Comparison of ENCODE assay signal across 20 cellular contexts in genomic region chr4:122875949-122876348, GRCh38. TPM values are rescaled to one million over a fixed set of nuclear protein-coding genes. Genes with fewer than 3 reads are reported as not detected.
DNase-seq lines count a peak whose midpoint lies in the region; ATAC-seq, FAIRE-seq and TF ChIP-seq lines count a peak whose summit lies in the region.
"Had no signal": no experiment of that assay in that cellular context is flagged by ENCODE, and none has a peak within 500 bp of the region (broad histone marks: within the 10 kb centered on the region; RNA-seq: fewer than 3 reads in every experiment).

No MANE protein-coding gene starts in this region.

- TF ChIP-seq RAD21 in SK-N-SH (IDR thresholded peaks at IDR 0.05; ENCODE audit: low read length): no peak
- TF ChIP-seq RAD21 in K562 (CRISPR knock-in tag; conservative IDR thresholded peaks at IDR 0.05 in 1 of 2, IDR thresholded peaks at IDR 0.05 in 1 of 2): no peak

- FAIRE-seq in K562 (lab: Jason Lieb, UNC): no peak
- FAIRE-seq: GM12891, GM19239, HepG2, RCC 7860 had no signal

- TF ChIP-seq EP300 in SK-N-SH (IDR thresholded peaks at IDR 0.05; ENCODE audit: borderline replicate concordance in 1 of 2, low read depth in 1 of 2, low read length in 1 of 2) (no peak), K562 (IDR thresholded peaks at IDR 0.05; ENCODE audit: low read length) (no peak), suprapubic skin (IDR thresholded peaks at IDR 0.05) (no peak)

- BruUV-seq in K562 (replicated peaks; lab: Mats Ljungman, UMichigan): no TSS peak

- CTCF ChIA-PET in SK-N-SH (lab: Yijun Ruan, JAX): no interaction called here
- CTCF ChIA-PET in K562 (lab: Yijun Ruan, JAX; ENCODE audit: low intra/inter-chr PET ratio): no interaction called here

- no peak overlapping the region for H2AFZ ChIP-seq in SK-N-SH (ENCODE audit: low read depth)
- H2AFZ ChIP-seq in K562 (ENCODE audit: low read depth, low read length): no peak overlapping the region

- no peak overlapping the region; the same call in 1 of the 2 replicates for H3K4me2 ChIP-seq in SK-N-SH
- H3K4me2 ChIP-seq in K562 (ENCODE audit: insufficient read depth, low read length): no peak overlapping the region
- H3K4me2 ChIP-seq: BLaER1 had no signal

- H3K9me3 ChIP-seq in SK-N-SH (no peaks in the 10 kb centered on the region), K562 (replicated peaks; ENCODE audit: control insufficient read depth, insufficient read depth, low read depth, low read length) (0 out of 2 replicates have a peak, but pooled peaks cover 1% of the 10 kb centered on the region), subcutaneous abdominal adipose tissue (ENCODE audit: control insufficient read depth in 5 of 5, low read length in 5 of 5) (no peaks in the 10 kb centered on the region), suprapubic skin (no peaks in the 10 kb centered on the region)

- peaks cover 31 to 43% of the 10 kb centered on the region in 2 experiments for H3K36me3 ChIP-seq in SK-N-SH (replicated peaks in 1 of 2; ENCODE audit: control insufficient read depth in 1 of 2, insufficient read depth in 2 of 2, low read length in 1 of 2)
- H3K36me3 ChIP-seq in K562 (ENCODE audit: control insufficient read depth, insufficient read depth, low read length): peaks cover 33% of the 10 kb centered on the region
- H3K36me3 ChIP-seq in subcutaneous abdominal adipose tissue (ENCODE audit: control insufficient read depth in 5 of 5, insufficient read depth in 5 of 5, low read length in 5 of 5): peaks cover 0 to 18% (median 4%) of the 10 kb centered on the region in 5 donors
- H3K36me3 ChIP-seq in suprapubic skin: no peaks in the 10 kb centered on the region
- H3K36me3 ChIP-seq: BLaER1 had no signal

- H3K4me1 ChIP-seq in SK-N-SH (ENCODE audit: control insufficient read depth in 1 of 2, insufficient read depth in 2 of 2, low read depth in 1 of 2, low read length in 1 of 2) (peaks cover 0 to 28% of the 10 kb centered on the region in 2 experiments; a peak in 2 of 4 replicates), K562 (replicated peaks in 1 of 2; ENCODE audit: control insufficient read depth in 2 of 2, insufficient read depth in 2 of 2, low read length in 2 of 2) (no peaks in the 10 kb centered on the region; a peak in 2 of 5 replicates), subcutaneous abdominal adipose tissue (ENCODE audit: control insufficient read depth in 5 of 5, insufficient read depth in 5 of 5, low read length in 5 of 5) (peaks cover 0 to 20% (median 10%) of the 10 kb centered on the region in 5 donors), suprapubic skin (no peaks in the 10 kb centered on the region)
- H3K4me1 ChIP-seq: BLaER1 had no signal

- intact Hi-C loops in K562 (cut with micrococcal nuclease): no loop called here

- no peaks in the 10 kb centered on the region for H3K27me3 ChIP-seq in SK-N-SH (ENCODE audit: insufficient read depth)
- H3K27me3 ChIP-seq in K562 (ENCODE audit: control insufficient read depth in 2 of 2, insufficient read depth in 2 of 2, low read length in 2 of 2): no peaks in the 10 kb centered on the region
- H3K27me3 ChIP-seq in subcutaneous abdominal adipose tissue (ENCODE audit: control insufficient read depth in 5 of 5, insufficient read depth in 4 of 5, low read length in 5 of 5): no peaks in the 10 kb centered on the region
- no peaks in the 10 kb centered on the region for H3K27me3 ChIP-seq in suprapubic skin
- H3K27me3 ChIP-seq: BLaER1 had no signal

- H3F3A ChIP-seq in SK-N-SH (replicated peaks; ENCODE audit: insufficient read depth): peaks cover 39% of the 10 kb centered on the region

- no peak for DNase-seq in SK-N-SH
- DNase-seq in NCI-H82 treated with DMSO at 0.1 percent for 48 hours (lab: John Stamatoyannopoulos, UW; ENCODE audit: unreplicated experiment): peak; percentile 73
- no peak for DNase-seq in K562 (ENCODE audit: extremely low read depth in 1 of 4, low spot score in 3 of 4)
- no peak for DNase-seq in hypothalamus (lab: John Stamatoyannopoulos, UW)
- DNase-seq in suprapubic skin (ENCODE audit: low spot score in 2 of 2): no peak
- DNase-seq: 8988T; CD4-positive, alpha-beta memory T cell; DMS53; NCI-H2081 treated with DMSO at 0.1 percent for 48 hours; NCI-H510A; SHP77 had no signal

- no peak overlapping the region for H3K4me3 ChIP-seq in SK-N-SH (ENCODE audit: low read depth in 2 of 2, low read length in 1 of 2)
- H3K4me3 ChIP-seq in K562: no peak overlapping the region
- no peak overlapping the region for H3K4me3 ChIP-seq in subcutaneous abdominal adipose tissue (ENCODE audit: low read depth in 1 of 5, low read length in 5 of 5)
- no peak overlapping the region for H3K4me3 ChIP-seq in suprapubic skin
- H3K4me3 ChIP-seq: BLaER1 had no signal

- ATAC-seq in SK-N-SH treated with all-trans-retinoic acid at 6 μM for 48 hours (peak; percentile 23; the same call in 1 of the 3 replicates), K562 (peak; percentile 54; the same call in 1 of the 3 replicates), HG03469 (IDR thresholded peaks at IDR 0.05; ENCODE audit: unreplicated experiment) (no peak)
- ATAC-seq: HCT116, HepG2 had no signal

- POLR2A ChIA-PET in SK-N-SH (lab: Yijun Ruan, JAX): no interaction called here
- POLR2A ChIA-PET in K562 (lab: Yijun Ruan, JAX): interaction anchor here (0.6 to 0.7 kb wide), 2 partner anchors 29 to 432 kb away, joined by 3 to 5 read pairs; no protein-coding TSS in a partner anchor

- 0 out of 2 replicates have a peak, but pooled peaks cover 4% of the 10 kb centered on the region for H4K20me1 ChIP-seq in SK-N-SH (ENCODE audit: insufficient read depth)
- no peaks in the 10 kb centered on the region for H4K20me1 ChIP-seq in K562 (replicated peaks; ENCODE audit: control insufficient read depth, insufficient read depth, low read length)
- H4K20me1 ChIP-seq: BLaER1 had no signal

- H3K9me1 ChIP-seq in K562 (ENCODE audit: control insufficient read depth, insufficient read depth, low read length): no peaks in the 10 kb centered on the region

- peak overlapping the region in 1 of 2 experiments; percentile 38; a peak in 2 of 4 replicates for H3K27ac ChIP-seq in SK-N-SH (ENCODE audit: low read depth in 2 of 2, low read length in 1 of 2)
- no peak overlapping the region for H3K27ac ChIP-seq in K562 (ENCODE audit: extremely low read depth, low read depth, low read length)
- H3K27ac ChIP-seq in subcutaneous abdominal adipose tissue (ENCODE audit: low read depth, low read length): peak overlapping the region; percentile 18
- no peak overlapping the region for H3K27ac ChIP-seq in suprapubic skin
- H3K27ac ChIP-seq: BLaER1 had no signal

- in situ Hi-C loops in K562 (cut with MboI): no loop called here

- WGBS in SK-N-SH (ENCODE audit: low lambda C conversion rate): 89% methylated on average over 5 of the region's 5 CpGs
- WGBS in K562 (ENCODE audit: insufficient coverage, low coverage, missing lambda C conversion rate): 71% methylated on average over 5 of the region's 5 CpGs
- WGBS in suprapubic skin: 90% methylated on average over 5 of the region's 5 CpGs

- TF ChIP-seq CTCF in SK-N-SH (IDR thresholded peaks at IDR 0.05) (no peak), K562 (IDR thresholded peaks at IDR 0.05 in 2 of 3, conservative IDR thresholded peaks at IDR 0.05 in 1 of 3; ENCODE audit: insufficient read depth in 2 of 3, low read depth in 1 of 3, low read length in 3 of 3) (no peak), suprapubic skin (IDR thresholded peaks at IDR 0.05) (no peak)

- H3K9me2 ChIP-seq in SK-N-SH: no peaks in the 10 kb centered on the region

- TF ChIP-seq POLR2A in K562 (conservative IDR thresholded peaks at IDR 0.05): no peak
- no peak for TF ChIP-seq POLR2A in suprapubic skin (IDR thresholded peaks at IDR 0.05)

- H3K9ac ChIP-seq in SK-N-SH: no peak overlapping the region
- no peak overlapping the region for H3K9ac ChIP-seq in K562 (ENCODE audit: insufficient read depth in 1 of 2, low read depth in 2 of 2, low read length in 2 of 2)
- H3K9ac ChIP-seq in subcutaneous abdominal adipose tissue (ENCODE audit: low read length in 5 of 5): no peak overlapping the region
- H3K9ac ChIP-seq: BLaER1 had no signal

- peaks cover 94% of the 10 kb centered on the region for H3K79me2 ChIP-seq in SK-N-SH (ENCODE audit: insufficient read depth)
- H3K79me2 ChIP-seq in K562 (ENCODE audit: control insufficient read depth, insufficient read depth, low read length): peaks cover 11% of the 10 kb centered on the region; the same call in 2 of the 3 replicates

RNA-seq across cellular contexts. Expression of gene NUDT6, which starts 46.4 kb away (rescaled TPM):
- 10.1 and 10.5 TPM in 2 replicates for polyA plus RNA-seq in SK-N-SH (2012; rRNA removed)
- polyA plus RNA-seq in SK-N-SH (2012; cell fraction: cytosol; rRNA removed): 9.1 and 9.6 TPM in 2 replicates
- polyA plus RNA-seq in SK-N-SH (2012; cell fraction: nucleus; rRNA removed): 10.1 and 10.4 TPM in 2 replicates
- 8.0 and 16.1 TPM in 2 replicates for total RNA-seq in K562 (2011; cell fraction: chromatin; rRNA removed; ENCODE audit: low replicate concordance)
- 4.2 and 5.0 TPM in 2 replicates for total RNA-seq in K562 (2011; cell fraction: nucleolus; rRNA removed)
- total RNA-seq in K562 (2011; cell fraction: nucleoplasm; rRNA removed): 9.4 and 12.9 TPM in 2 replicates
- 7.8 and 13.1 TPM in 2 replicates for total RNA-seq in K562 (2014; rRNA removed)
- 12.5 and 13.3 TPM in 2 replicates for total RNA-seq in K562 (2014; rRNA removed; fragmentation: Illumina TruSeq; extraction: Trizol)
- total RNA-seq in K562 (2015; rRNA removed; fragmentation: Illumina TruSeq; extraction: Trizol): 14.7 and 16.4 TPM in 2 replicates
- total RNA-seq in K562 (2021): 9.4 and 9.5 TPM in 2 replicates
- polyA plus RNA-seq in K562 (2011; rRNA removed): 11.1 and 13.7 TPM in 2 replicates
- polyA plus RNA-seq in K562 (2011; cell fraction: cytosol; rRNA removed): 6.8 and 8.6 TPM in 2 replicates
- 8.0 and 11.9 TPM in 2 replicates for polyA plus RNA-seq in K562 (2011; cell fraction: nucleus; rRNA removed)
- polyA plus RNA-seq in K562 (2012): 12.2 and 12.6 TPM in 2 replicates
- 7.8 and 11.0 TPM in 2 replicates for polyA plus RNA-seq in K562 (2014; fragmentation: Illumina TruSeq; extraction: Trizol)
- polyA plus RNA-seq in K562 (2014; fragmentation: Nextera tagmentation; extraction: Ambion mirVana): 10 to 100 TPM; 15.5 to 18.1 TPM
- polyA plus RNA-seq in K562 (2014; rRNA removed): 13.0 and 13.4 TPM in 2 replicates
- polyA minus RNA-seq in K562 (2011; rRNA and poly(A)+ RNA removed): 12.6 and 15.2 TPM in 2 replicates
- polyA minus RNA-seq in K562 (2011; cell fraction: cytosol; rRNA and poly(A)+ RNA removed): 3.2 and 4.6 TPM in 2 replicates
- 9.8 and 17.5 TPM in 2 replicates for polyA minus RNA-seq in K562 (2011; cell fraction: nucleus; rRNA and poly(A)+ RNA removed)
- total RNA-seq in suprapubic skin: 1 to 10 TPM; 5.3 to 8.1 (median 7.0) TPM

RNA-seq across cellular contexts. Expression of gene FGF2, which starts 49.3 kb away (rescaled TPM):
- 11.1 and 17.0 TPM in 2 replicates for polyA plus RNA-seq in SK-N-SH (2012; rRNA removed)
- polyA plus RNA-seq in SK-N-SH (2012; cell fraction: cytosol; rRNA removed): 18.6 and 22.5 TPM in 2 replicates
- 6.7 and 18.4 TPM in 2 replicates for polyA plus RNA-seq in SK-N-SH (2012; cell fraction: nucleus; rRNA removed)
- 4.9 and 13.3 TPM in 2 replicates for total RNA-seq in K562 (2011; cell fraction: chromatin; rRNA removed; ENCODE audit: low replicate concordance)
- 2.0 and 3.2 TPM in 2 replicates for total RNA-seq in K562 (2011; cell fraction: nucleolus; rRNA removed)
- 8.3 and 20.0 TPM in 2 replicates for total RNA-seq in K562 (2011; cell fraction: nucleoplasm; rRNA removed)
- 5.1 and 7.2 TPM in 2 replicates for total RNA-seq in K562 (2014; rRNA removed)
- total RNA-seq in K562 (2014; rRNA removed; fragmentation: Illumina TruSeq; extraction: Trizol): 11.9 and 13.5 TPM in 2 replicates
- 9.1 and 10.8 TPM in 2 replicates for total RNA-seq in K562 (2015; rRNA removed; fragmentation: Illumina TruSeq; extraction: Trizol)
- total RNA-seq in K562 (2021): 16.4 and 19.4 TPM in 2 replicates
- polyA plus RNA-seq in K562 (2011; rRNA removed): 7.9 and 15.1 TPM in 2 replicates
- polyA plus RNA-seq in K562 (2011; cell fraction: cytosol; rRNA removed): 2.6 and 4.0 TPM in 2 replicates
- 4.9 and 6.5 TPM in 2 replicates for polyA plus RNA-seq in K562 (2011; cell fraction: nucleus; rRNA removed)
- 6.8 and 7.1 TPM in 2 replicates for polyA plus RNA-seq in K562 (2012)
- 8.3 and 9.2 TPM in 2 replicates for polyA plus RNA-seq in K562 (2014; fragmentation: Illumina TruSeq; extraction: Trizol)
- 1 to 10 TPM; 2.5 to 2.6 TPM for polyA plus RNA-seq in K562 (2014; fragmentation: Nextera tagmentation; extraction: Ambion mirVana)
- 7.8 and 8.1 TPM in 2 replicates for polyA plus RNA-seq in K562 (2014; rRNA removed)
- 11.7 and 16.9 TPM in 2 replicates for polyA minus RNA-seq in K562 (2011; rRNA and poly(A)+ RNA removed)
- 4.3 and 7.2 TPM in 2 replicates for polyA minus RNA-seq in K562 (2011; cell fraction: cytosol; rRNA and poly(A)+ RNA removed)
- 5.8 and 9.7 TPM in 2 replicates for polyA minus RNA-seq in K562 (2011; cell fraction: nucleus; rRNA and poly(A)+ RNA removed)
- total RNA-seq in suprapubic skin: 1 to 10 TPM; 3.0 to 8.2 (median 5.8) TPM
- total RNA-seq: CD4-positive, alpha-beta memory T cell had no signal
- polyA plus RNA-seq: CD4-positive, alpha-beta memory T cell had no signal
